8 cellular contexts compared by ENCODE assay signal in genomic region chr11:66126064-66126463, GRCh38. TPM values are rescaled to one million over a fixed set of nuclear protein-coding genes. Genes with fewer than 3 reads are reported as not detected.
DNase-seq lines count a peak whose midpoint lies in the region; ATAC-seq and TF ChIP-seq lines count a peak whose summit lies in the region.

No MANE protein-coding gene starts in this region.

- H3K27me3 Mint-ChIP-seq in activated CD4-positive, alpha-beta T cell treated with anti-CD3 and anti-CD28 coated beads for 36 hours, result no peaks in the 10 kb centered on the region
- no peaks in the 10 kb centered on the region for H3K27me3 Mint-ChIP-seq in stimulated activated naive CD8-positive, alpha-beta T cell treated with anti-CD3 and anti-CD28 coated beads, Interleukin-15, Interleukin-2, amounts not matched to agents 100 ng/mL and 50 ng/mL, for 24 hours

- peaks cover 39% of the 10 kb centered on the region for H3K4me1 ChIP-seq in RWPE2 (ENCODE audit: insufficient read depth, poor library complexity, severe bottlenecking)
- H3K4me1 ChIP-seq in gastroesophageal sphincter, result peaks cover 0 to 22% (median 13%) of the 10 kb centered on the region in 3 donors

- peak; percentile 54 for DNase-seq in activated CD4-positive, alpha-beta T cell treated with anti-CD3 and anti-CD28 coated beads for 36 hours
- no peak for DNase-seq in activated CD4-positive, alpha-beta T cell treated with anti-CD3 and anti-CD28 coated beads, Interleukin-2, amount 50 U/mL, for 1 hour
- no peak for DNase-seq in RWPE2 (ENCODE audit: low spot score)
- no peak for DNase-seq in left lobe of liver (ENCODE audit: low spot score)

- no peak for TF ChIP-seq POLR2A in gastroesophageal sphincter (IDR thresholded peaks at IDR 0.05)

- no peaks in the 10 kb centered on the region for H3K27me3 ChIP-seq in RWPE2 (ENCODE audit: insufficient read depth, poor library complexity, severe bottlenecking)
- no peaks in the 10 kb centered on the region for H3K27me3 ChIP-seq in gastroesophageal sphincter

- no peak for TF ChIP-seq EP300 in gastroesophageal sphincter (IDR thresholded peaks at IDR 0.05)

- H3K4me3 Mint-ChIP-seq in activated CD4-positive, alpha-beta T cell treated with anti-CD3 and anti-CD28 coated beads for 36 hours, result peak overlapping the region; percentile 71
- peak overlapping the region; percentile 77 for H3K4me3 Mint-ChIP-seq in stimulated activated naive CD8-positive, alpha-beta T cell treated with anti-CD3 and anti-CD28 coated beads, Interleukin-15, Interleukin-2, amounts not matched to agents 100 ng/mL and 50 ng/mL, for 24 hours

- intact Hi-C loops in activated CD4-positive, alpha-beta T cell treated with anti-CD3 and anti-CD28 coated beads for 36 hours (cut with DNase I, micrococcal nuclease), result loop anchor here (1.0 to 2.0 kb wide), 4 partner anchors 11 to 57 kb away; no protein-coding TSS in a partner anchor

- POLR2A ChIA-PET in activated CD4-positive, alpha-beta T cell treated with anti-CD3 and anti-CD28 coated beads for 36 hours (lab: Charles Lee), result interaction anchor here (0.6 to 0.7 kb wide), 2 partner anchors 19 to 60 kb away, joined by 3 read pairs; no protein-coding TSS in a partner anchor

- no peaks in the 10 kb centered on the region for H3K36me3 Mint-ChIP-seq in activated CD4-positive, alpha-beta T cell treated with anti-CD3 and anti-CD28 coated beads for 36 hours (ENCODE audit: low read depth)
- H3K36me3 Mint-ChIP-seq in stimulated activated naive CD8-positive, alpha-beta T cell treated with anti-CD3 and anti-CD28 coated beads, Interleukin-15, Interleukin-2, amounts not matched to agents 100 ng/mL and 50 ng/mL, for 24 hours (ENCODE audit: low read depth), result peaks cover 4% of the 10 kb centered on the region

- H3K36me3 ChIP-seq in RWPE2 (ENCODE audit: low read depth) (no peaks in the 10 kb centered on the region), gastroesophageal sphincter (no peaks in the 10 kb centered on the region)

- 67 to 71% methylated on average over 3 of the region's 3 CpGs for WGBS in gastroesophageal sphincter (ENCODE audit: low coverage in 1 of 2), 2 donors

- H3K4me3 ChIP-seq in RWPE2 (ENCODE audit: severe bottlenecking) (no peak overlapping the region), gastroesophageal sphincter (no peak overlapping the region)

- H3K27ac ChIP-seq in RWPE2 (ENCODE audit: poor library complexity, severe bottlenecking) (peak overlapping the region; percentile 82), gastroesophageal sphincter (peak overlapping the region in 3 of 4 donors; percentile 48 to 59 (median 50))

- peaks cover 77% of the 10 kb centered on the region for H3K4me1 Mint-ChIP-seq in activated CD4-positive, alpha-beta T cell treated with anti-CD3 and anti-CD28 coated beads for 36 hours
- H3K4me1 Mint-ChIP-seq in stimulated activated naive CD8-positive, alpha-beta T cell treated with anti-CD3 and anti-CD28 coated beads, Interleukin-15, Interleukin-2, amounts not matched to agents 100 ng/mL and 50 ng/mL, for 24 hours (ENCODE audit: low read depth), result peaks cover 80% of the 10 kb centered on the region

- CTCF ChIA-PET in activated CD4-positive, alpha-beta T cell treated with anti-CD3 and anti-CD28 coated beads for 36 hours (lab: Charles Lee), result interaction anchor here (0.7 to 3.3 kb wide), 11 partner anchors 8 to 217 kb away, joined by 3 to 14 read pairs (median 3); partner anchors contain the start of gene PACS1

- H3K9me3 Mint-ChIP-seq in activated CD4-positive, alpha-beta T cell treated with anti-CD3 and anti-CD28 coated beads for 36 hours (ENCODE audit: low read depth), result no peaks in the 10 kb centered on the region
- no peaks in the 10 kb centered on the region for H3K9me3 Mint-ChIP-seq in stimulated activated naive CD8-positive, alpha-beta T cell treated with anti-CD3 and anti-CD28 coated beads, Interleukin-15, Interleukin-2, amounts not matched to agents 100 ng/mL and 50 ng/mL, for 24 hours

- no peaks in the 10 kb centered on the region for H3K9me3 ChIP-seq in RWPE2 (ENCODE audit: severe bottlenecking)
- H3K9me3 ChIP-seq in gastroesophageal sphincter, result peaks cover 0 to 6% (median 0%) of the 10 kb centered on the region in 3 donors

- ATAC-seq in activated CD4-positive, alpha-beta T cell treated with anti-CD3 and anti-CD28 coated beads for 36 hours, result peak; percentile 49
- ATAC-seq in RWPE2 (ENCODE audit: low read depth) (0 out of 3 replicates have a peak, but pooled peaks have one; percentile 20), gastroesophageal sphincter (no peak), HG03175 (IDR thresholded peaks at IDR 0.05; ENCODE audit: unreplicated experiment) (no peak), HG03432 (IDR thresholded peaks at IDR 0.05; ENCODE audit: unreplicated experiment) (no peak), left lobe of liver (no peak)

- peak overlapping the region; percentile 99 for H3K27ac Mint-ChIP-seq in activated CD4-positive, alpha-beta T cell treated with anti-CD3 and anti-CD28 coated beads for 36 hours
- H3K27ac Mint-ChIP-seq in stimulated activated naive CD8-positive, alpha-beta T cell treated with anti-CD3 and anti-CD28 coated beads, Interleukin-15, Interleukin-2, amounts not matched to agents 100 ng/mL and 50 ng/mL, for 24 hours, result peak overlapping the region; percentile 95

- no peak for TF ChIP-seq CTCF in RWPE2 (IDR thresholded peaks at IDR 0.05; ENCODE audit: poor library complexity, severe bottlenecking)
- TF ChIP-seq CTCF in gastroesophageal sphincter (IDR thresholded peaks at IDR 0.05), result no peak

RNA-seq across cellular contexts. Expression of gene PACS1, which starts 56.0 kb away (rescaled TPM):
- total RNA-seq in activated CD4-positive, alpha-beta T cell treated with anti-CD3 and anti-CD28 coated beads for 36 hours, result 10 to 100 TPM; 76.6 to 90.7 TPM
- total RNA-seq in gastroesophageal sphincter, result 10 to 100 TPM; 32.7 to 81.8 (median 38.2) TPM
- 5.8 TPM for total RNA-seq in left lobe of liver

Comparison
In these comparisons a context has a peak if more than half of its experiments do, and no peak if none do; other contexts are left out.
1. ATAC-seq: peak in activated CD4-positive, alpha-beta T cell treated with anti-CD3 and anti-CD28 coated beads for 36 hours (single experiment) and RWPE2 (single experiment); none in gastroesophageal sphincter (single experiment), HG03175 (single experiment), HG03432 (single experiment) and left lobe of liver (single experiment).